ENCODE assay signal across 32 cellular contexts in genomic region chr1:203459671-203460201, GRCh38. TPM values are rescaled to one million over a fixed set of nuclear protein-coding genes. Genes with fewer than 3 reads are reported as not detected.
"Had no signal": no experiment of that assay in that cellular context is flagged by ENCODE, and none has a peak within 500 bp of the region (broad histone marks: within the 10 kb centered on the region; RNA-seq: fewer than 3 reads in every experiment).

No MANE protein-coding gene starts in this region.

- H3K36me3 ChIP-seq: ascending aorta, cardiac muscle cell, colonic mucosa, SJCRH30 had no signal

- FAIRE-seq: TTC549 had no signal

- H3K4me3 ChIP-seq: ascending aorta, cardiac muscle cell, colonic mucosa, SJCRH30, SK-N-MC had no signal

- DNase-seq: activated CD4-positive, alpha-beta T cell treated with anti-CD3 and anti-CD28 coated beads, Interleukin-2, amount 10 ng/mL, durations not matched to agents 24 days and 14 days; activated CD4-positive, alpha-beta T cell treated with anti-CD3 and anti-CD28 coated beads, Interleukin-2, amount 50 U/mL, for 4 hours; activated CD8-positive, alpha-beta T cell treated with anti-CD3 and anti-CD28 coated beads for 36 hours; activated gamma-delta T cell; activated naive CD4-positive, alpha-beta T cell treated with Interleukin-2 at 50 U/mL for 16 hours; activated naive CD8-positive, alpha-beta T cell treated with anti-CD3 and anti-CD28 coated beads, Interleukin-2, amount 10 ng/mL, durations not matched to agents 7 days and 5 days; activated T-cell treated with anti-CD3 and anti-CD28 coated beads, Interleukin-2, amount 50 U/mL, for 1 hour; activated T-cell treated with anti-CD3 and anti-CD28 coated beads, Interleukin-2, amount 50 U/mL, for 72 hours; amygdala; colonic mucosa; NCI-H1105; NCI-H1417 treated with DMSO at 0.1 percent for 48 hours; NCI-H187 treated with DMSO at 0.1 percent for 48 hours; NCI-H2081; NCI-H2171 treated with DMSO at 0.1 percent for 48 hours; NCI-H2227 treated with DMSO at 0.1 percent for 48 hours; NCI-H524 treated with DMSO at 0.1 percent for 48 hours; NK-92 treated with Interleukin-12 subunit alpha and Interleukin-12 subunit beta, amount 100 ng/mL, for 24 hours; SHP77; SJCRH30 had no signal

- H3K4me1 ChIP-seq: colonic mucosa had no signal

- H3K9me3 ChIP-seq: ascending aorta, colonic mucosa, SJCRH30 had no signal

- ATAC-seq: activated CD8-positive, alpha-beta T cell treated with anti-CD3 and anti-CD28 coated beads for 36 hours; activated T-cell treated with anti-CD3 and anti-CD28 coated beads, Interleukin-2, amount 50 U/mL, for 72 hours; activated T-helper 17 cell treated with anti-CD3 and anti-CD28 coated beads, Interleukin-2, amount 50 U/mL, for 72 hours; Panc1 had no signal

- H3K27ac ChIP-seq: ascending aorta, cardiac muscle cell, colonic mucosa, SJCRH30, SK-N-MC had no signal

- H3K27me3 ChIP-seq: ascending aorta, cardiac muscle cell, colonic mucosa had no signal

RNA-seq across cellular contexts. Expression of gene PRELP, which starts 15.9 kb away (rescaled TPM):
- total RNA-seq: activated CD4-positive, alpha-beta T cell treated with anti-CD3 and anti-CD28 coated beads, Interleukin-2, amount 10 ng/mL, durations not matched to agents 24 days and 14 days; activated CD8-positive, alpha-beta memory T cell treated with anti-CD3 and anti-CD28 coated beads for 36 hours; activated CD8-positive, alpha-beta T cell treated with anti-CD3 and anti-CD28 coated beads for 36 hours; activated naive CD8-positive, alpha-beta T cell treated with anti-CD3 and anti-CD28 coated beads, Interleukin-2, amount 10 ng/mL, durations not matched to agents 7 days and 5 days; activated T-cell treated with anti-CD3 and anti-CD28 coated beads, Interleukin-2, amount 50 U/mL, for 72 hours; activated T-helper 17 cell treated with anti-CD3 and anti-CD28 coated beads, Interleukin-2, amount 50 U/mL, for 72 hours; cardiac muscle cell; MCF 10A; NCI-H460; RPMI7951; SJCRH30 had no signal

RNA-seq across cellular contexts. Expression of gene OPTC, which starts 34.2 kb away (rescaled TPM):
- total RNA-seq: activated CD4-positive, alpha-beta T cell treated with anti-CD3 and anti-CD28 coated beads, Interleukin-2, amount 10 ng/mL, durations not matched to agents 24 days and 14 days; activated CD8-positive, alpha-beta memory T cell treated with anti-CD3 and anti-CD28 coated beads for 36 hours; activated CD8-positive, alpha-beta T cell treated with anti-CD3 and anti-CD28 coated beads for 36 hours; activated naive CD8-positive, alpha-beta T cell treated with anti-CD3 and anti-CD28 coated beads, Interleukin-2, amount 10 ng/mL, durations not matched to agents 7 days and 5 days; activated T-cell treated with anti-CD3 and anti-CD28 coated beads, Interleukin-2, amount 50 U/mL, for 72 hours; activated T-helper 17 cell treated with anti-CD3 and anti-CD28 coated beads, Interleukin-2, amount 50 U/mL, for 72 hours; ascending aorta; cardiac muscle cell; chondrocyte; colonic mucosa; MCF 10A; NCI-H460; RPMI7951; SJCRH30 had no signal
- polyA plus RNA-seq: adipose tissue, cardiac muscle cell had no signal
